Comparison of ENCODE assay signal across 8 cellular contexts in the genomic region with DNA sequence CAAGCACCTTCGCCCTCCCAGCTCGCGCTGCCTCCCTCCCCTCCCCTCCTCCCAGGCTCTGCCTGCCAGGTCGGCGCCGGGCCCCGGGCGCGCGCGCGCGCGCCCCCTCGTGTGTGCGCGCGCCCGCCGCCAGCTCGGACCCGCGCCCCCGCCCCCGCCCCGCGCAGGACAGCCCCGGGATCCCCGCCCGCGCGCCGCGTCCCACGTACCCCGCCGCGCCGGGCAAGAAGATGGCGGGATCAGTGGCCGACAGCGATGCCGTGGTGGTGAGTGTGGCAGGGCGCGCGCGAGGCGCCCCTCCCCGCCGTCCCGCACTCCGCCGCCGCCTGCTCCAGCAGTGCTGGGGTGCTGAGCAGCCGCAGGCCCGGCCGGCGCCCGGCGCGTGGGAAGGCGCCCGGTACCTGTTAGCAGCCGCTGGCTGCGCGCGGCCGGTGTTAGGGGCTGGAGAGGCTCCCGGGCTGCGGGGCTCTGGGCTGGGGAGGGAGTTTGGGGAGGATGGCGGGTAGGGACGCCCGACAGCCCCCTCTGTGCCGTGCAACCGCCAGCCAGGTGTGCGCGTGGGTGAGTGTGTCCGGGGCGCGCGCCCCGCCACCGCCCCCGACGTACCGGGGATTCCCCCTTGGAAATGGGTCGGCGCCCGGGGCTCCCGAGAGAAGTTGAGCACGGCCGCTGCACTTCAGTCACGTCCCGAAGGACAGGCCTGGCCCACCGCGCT. TPM values are rescaled to one million over a fixed set of nuclear protein-coding genes. Genes with fewer than 3 reads are reported as not detected.
DNase-seq lines count a peak whose midpoint lies in the region; ATAC-seq and TF ChIP-seq lines count a peak whose summit lies in the region.

No MANE protein-coding gene starts in this region.

- no peak for TF ChIP-seq CTCF in mucosa of descending colon (IDR thresholded peaks at IDR 0.05)

- H3K4me1 Mint-ChIP-seq in stimulated activated memory B cell treated with anti-CD40 and anti-IgM and Interleukin-4, amounts not matched to agents 10 μg/mL and 1 μg/mL and 100 μg/mL, for 72 hours: peaks cover 15% of the 10 kb centered on the region

- peak overlapping the region; percentile 93 for H3K27ac ChIP-seq in epithelial cell of prostate

- DNase-seq in NCI-H748 (lab: John Stamatoyannopoulos, UW; ENCODE audit: unreplicated experiment): peak; percentile 78
- no peak for DNase-seq in NCI-H748 treated with DMSO at 0.1 percent for 48 hours (lab: John Stamatoyannopoulos, UW)
- DNase-seq in NCI-H226: peak; percentile 26
- DNase-seq in activated T-cell treated with anti-CD3 and anti-CD28 coated beads for 48 hours (ENCODE audit: low read depth): peak; percentile 47
- no peak for DNase-seq in epithelial cell of prostate (ENCODE audit: low read depth, low spot score)
- DNase-seq in mucosa of descending colon: peak; percentile 50 to 77 (median 69)

- intact Hi-C loops in mucosa of descending colon (cut with DNase I, micrococcal nuclease): loop anchor here in 1 of 2 donors (10.0 kb wide), 1 partner anchor 50 kb away; no protein-coding TSS in a partner anchor

- peak overlapping the region; percentile 64 for H3K4me3 ChIP-seq in mucosa of descending colon

- H3K27ac Mint-ChIP-seq in stimulated activated memory B cell treated with anti-CD40 and anti-IgM and Interleukin-4, amounts not matched to agents 10 μg/mL and 1 μg/mL and 100 μg/mL, for 72 hours: peak overlapping the region; percentile 40

- no peaks in the 10 kb centered on the region for H3K27me3 Mint-ChIP-seq in stimulated activated memory B cell treated with anti-CD40 and anti-IgM and Interleukin-4, amounts not matched to agents 10 μg/mL and 1 μg/mL and 100 μg/mL, for 72 hours

- ATAC-seq in HG02763 (IDR thresholded peaks at IDR 0.05; ENCODE audit: unreplicated experiment): peak; percentile 56
- ATAC-seq in mucosa of descending colon: peak; percentile 74
- ATAC-seq in stimulated activated memory B cell treated with anti-CD40 and anti-IgM and Interleukin-4, amounts not matched to agents 10 μg/mL and 1 μg/mL and 100 μg/mL, for 72 hours: peak; percentile 86

- no peaks in the 10 kb centered on the region for H3K9me3 ChIP-seq in mucosa of descending colon

- H3K36me3 Mint-ChIP-seq in stimulated activated memory B cell treated with anti-CD40 and anti-IgM and Interleukin-4, amounts not matched to agents 10 μg/mL and 1 μg/mL and 100 μg/mL, for 72 hours: no peaks in the 10 kb centered on the region

- H3K36me3 ChIP-seq in mucosa of descending colon (ENCODE audit: low read depth): no peaks in the 10 kb centered on the region

- H3K9me3 Mint-ChIP-seq in stimulated activated memory B cell treated with anti-CD40 and anti-IgM and Interleukin-4, amounts not matched to agents 10 μg/mL and 1 μg/mL and 100 μg/mL, for 72 hours: no peaks in the 10 kb centered on the region

- peak overlapping the region; percentile 77 for H3K4me3 Mint-ChIP-seq in stimulated activated memory B cell treated with anti-CD40 and anti-IgM and Interleukin-4, amounts not matched to agents 10 μg/mL and 1 μg/mL and 100 μg/mL, for 72 hours

- H3K4me1 ChIP-seq in mucosa of descending colon (ENCODE audit: low read depth): no peaks in the 10 kb centered on the region

RNA-seq across cellular contexts. Expression of gene LGALSL, which starts 0.5 kb away (rescaled TPM):
- 10 to 100 TPM; 30.7 to 40.9 (median 37.6) TPM for total RNA-seq in mucosa of descending colon

Comparison
In these comparisons a context has a peak if more than half of its experiments do, and no peak if none do; other contexts are left out.
1. DNase-seq: peak in NCI-H748 (single experiment), NCI-H226 (single experiment), activated T-cell treated with anti-CD3 and anti-CD28 coated beads for 48 hours (single experiment) and mucosa of descending colon (3 of 3); none in NCI-H748 treated with DMSO at 0.1 percent for 48 hours (single experiment) and epithelial cell of prostate (single experiment).
2. Peak in every context shown above with its lines, with median percentiles within 50 percentile points of each other: ATAC-seq.